ENCODE assay signal across 1 cellular context in the genomic region with DNA sequence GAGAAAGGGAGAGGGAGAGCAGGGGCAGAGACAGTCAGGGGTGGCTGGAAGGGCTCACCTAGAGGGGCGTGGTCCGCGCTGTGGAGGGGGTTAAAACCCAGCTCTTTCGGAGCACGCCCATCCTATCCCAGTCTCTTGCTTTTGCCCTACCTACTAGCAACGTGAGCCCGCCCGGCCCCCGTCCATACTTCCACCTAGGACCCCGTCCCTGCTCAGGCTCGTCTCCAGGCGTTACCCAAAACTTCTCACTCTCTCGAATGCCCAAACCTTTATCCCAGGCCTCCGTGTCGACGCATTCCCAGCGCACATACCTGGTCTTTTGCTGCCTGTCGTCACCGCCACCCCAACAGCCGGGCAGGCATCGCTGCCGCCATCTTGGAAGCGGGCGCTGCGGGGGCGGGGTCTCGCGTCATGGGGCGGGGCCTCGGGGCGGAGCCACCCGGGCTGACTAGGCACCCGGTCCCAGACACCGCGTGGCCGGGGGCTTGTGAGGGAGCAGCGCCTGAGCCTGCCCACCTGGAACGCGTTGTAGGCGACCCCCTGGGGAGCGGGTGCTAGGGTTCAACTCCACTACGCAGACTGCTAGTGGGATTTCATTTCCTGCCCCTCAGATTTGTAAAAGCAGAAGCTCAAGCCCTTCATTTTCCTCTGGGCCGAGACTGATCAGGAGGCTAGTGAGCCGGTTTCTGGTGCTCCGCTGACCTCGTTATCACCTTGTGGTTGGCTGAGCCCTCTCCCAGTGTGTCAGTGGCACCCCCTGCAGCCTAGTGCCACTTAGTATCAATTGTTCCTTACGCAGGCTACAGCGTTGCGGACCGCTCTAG.
A peak's percentile ranks its signal among the peaks of the same experiment; 100 is the strongest.
TF ChIP-seq lines count a peak whose summit lies in the region.

A gene (minus strand): TSS at position 396 of the 824 bp plus-strand sequence. CDS start 1,447 bp downstream, outside the sequence.

TF ChIP-seq in K562, 482 proteins besides CTCF, POLR2A, EP300 and RAD21 (continued from another document and continues in another):
- TF ChIP-seq, protein P1, sequence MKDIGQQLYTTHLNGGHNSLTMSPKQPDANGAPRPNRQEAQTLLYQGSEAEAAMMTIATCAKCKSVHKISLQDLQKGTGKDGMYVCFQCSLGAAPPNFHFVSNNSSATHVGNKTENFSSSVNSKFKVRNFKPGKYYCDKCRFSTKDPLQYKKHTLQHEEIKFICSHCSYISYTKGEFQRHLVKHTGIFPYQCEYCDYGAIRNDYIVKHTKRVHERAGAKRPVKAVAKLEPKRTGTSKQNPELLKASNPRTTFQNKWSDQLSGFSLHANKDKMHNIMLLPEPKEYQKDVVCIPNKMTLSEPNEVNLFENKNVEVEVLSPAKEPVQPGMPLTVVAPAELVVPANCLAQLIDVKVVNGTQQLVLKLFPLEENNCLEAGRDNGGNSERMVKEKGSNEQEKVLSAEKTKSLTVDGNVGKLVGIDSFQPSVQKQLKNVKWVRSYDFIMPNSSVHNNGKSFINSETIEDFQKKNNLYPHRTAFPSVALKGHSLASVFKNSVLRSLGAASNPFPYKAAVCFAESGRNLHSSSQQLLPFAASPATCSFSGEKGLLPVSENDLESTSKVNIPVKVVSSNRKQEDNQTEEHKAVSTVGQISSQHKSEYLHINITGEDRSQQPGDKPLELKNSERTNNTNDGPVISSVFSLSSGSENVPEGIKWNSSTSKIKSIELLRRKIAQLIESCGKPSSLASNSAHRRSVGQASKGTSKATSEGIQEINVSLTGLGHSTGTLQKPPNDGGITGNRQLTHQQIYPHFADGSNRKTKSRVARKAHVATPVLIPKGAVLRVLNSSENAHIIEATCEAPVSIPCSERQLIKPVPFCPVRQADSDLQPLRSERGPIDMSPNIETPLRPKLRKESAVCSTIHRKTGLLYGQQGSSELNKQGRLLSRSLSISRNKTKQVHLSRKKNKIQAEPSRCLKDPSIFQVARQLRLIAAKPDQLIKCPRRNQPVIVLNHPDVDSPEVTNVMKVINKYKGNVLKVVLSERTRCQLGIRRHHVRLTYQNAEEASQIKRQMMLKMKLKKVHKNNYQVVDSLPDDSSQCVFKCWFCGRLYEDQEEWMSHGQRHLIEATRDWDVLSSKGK (CRISPR knock-in tag; IDR thresholded peaks at IDR 0.05), result no peak
- TF ChIP-seq, protein P2, sequence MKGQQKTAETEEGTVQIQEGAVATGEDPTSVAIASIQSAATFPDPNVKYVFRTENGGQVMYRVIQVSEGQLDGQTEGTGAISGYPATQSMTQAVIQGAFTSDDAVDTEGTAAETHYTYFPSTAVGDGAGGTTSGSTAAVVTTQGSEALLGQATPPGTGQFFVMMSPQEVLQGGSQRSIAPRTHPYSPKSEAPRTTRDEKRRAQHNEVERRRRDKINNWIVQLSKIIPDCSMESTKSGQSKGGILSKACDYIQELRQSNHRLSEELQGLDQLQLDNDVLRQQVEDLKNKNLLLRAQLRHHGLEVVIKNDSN (CRISPR knock-in tag; IDR thresholded peaks at IDR 0.05), result peak; percentile 41; the same call in 1 of the 2 replicates
- TF ChIP-seq KDM5B (IDR thresholded peaks at IDR 0.05; ENCODE audit: insufficient replicate concordance, low read depth, low read length) (peak; percentile 96), PURB (CRISPR knock-in tag; IDR thresholded peaks at IDR 0.05; ENCODE audit: low read depth) (no peak), KAT2B (IDR thresholded peaks at IDR 0.05; ENCODE audit: low read depth, low read length) (no peak), CTBP1 (IDR thresholded peaks at IDR 0.05; ENCODE audit: borderline replicate concordance) (peak; percentile 80), ZNF140 (CRISPR knock-in tag; IDR thresholded peaks at IDR 0.05) (no peak), EWSR1 (IDR thresholded peaks at IDR 0.05; ENCODE audit: borderline replicate concordance, low read depth, partially characterized antibody) (no peak), POLR2B (IDR thresholded peaks at IDR 0.05; ENCODE audit: low read depth, partially characterized antibody) (peak; percentile 91), CREM (IDR thresholded peaks at IDR 0.05; ENCODE audit: low read depth) (peak; percentile 89), DPF2 (IDR thresholded peaks at IDR 0.05) (peak; percentile 74), SRSF1 (IDR thresholded peaks at IDR 0.05; ENCODE audit: low read depth, low read length) (no peak), GTF2E2 (tag; IDR thresholded peaks at IDR 0.05) (no peak; the same call in 1 of the 2 replicates), RFX1 (IDR thresholded peaks at IDR 0.05) (no peak), KDM4B (IDR thresholded peaks at IDR 0.05; ENCODE audit: borderline replicate concordance in 2 of 2, low read depth in 1 of 2) (no peak), MAFF (IDR thresholded peaks at IDR 0.05; ENCODE audit: low read length) (no peak), ZKSCAN1 (IDR thresholded peaks at IDR 0.05; ENCODE audit: low read depth, low read length) (no peak), CEBPB (tag; IDR thresholded peaks at IDR 0.05) (no peak), HDGF (IDR thresholded peaks at IDR 0.05) (no peak), SREBF1 (IDR thresholded peaks at IDR 0.05; ENCODE audit: borderline replicate concordance, low read depth, low read length) (no peak), CC2D1A (IDR thresholded peaks at IDR 0.05) (peak; percentile 75), U2AF1 (optimal IDR thresholded peaks at IDR 0.05; ENCODE audit: low read depth, low read length) (no peak), NFE2 (IDR thresholded peaks at IDR 0.05; ENCODE audit: low read depth) (peak; percentile 43), NR1H2 (CRISPR knock-in tag; IDR thresholded peaks at IDR 0.05) (peak; percentile 68), TEAD2 (tag; IDR thresholded peaks at IDR 0.05) (no peak), POLR2AphosphoS2 (IDR thresholded peaks at IDR 0.05; ENCODE audit: low read length) (peak; percentile 45; the same call in 1 of the 2 replicates), SAFB2 (IDR thresholded peaks at IDR 0.05; ENCODE audit: borderline replicate concordance, low read depth, low read length, severe bottlenecking) (no peak), ZNF121 (CRISPR knock-in tag; conservative IDR thresholded peaks at IDR 0.05) (no peak), NCOR1 (IDR thresholded peaks at IDR 0.05) (peak; percentile 27), ZNF57 (CRISPR knock-in tag; IDR thresholded peaks at IDR 0.05) (no peak), SRSF3 (IDR thresholded peaks at IDR 0.05; ENCODE audit: insufficient read depth, low read length) (no peak), HDAC6 (IDR thresholded peaks at IDR 0.05; ENCODE audit: low read depth, low read length) (no peak), SIX5 (IDR thresholded peaks at IDR 0.05; ENCODE audit: borderline replicate concordance in 1 of 2, insufficient read depth in 1 of 2, low read depth in 1 of 2, low read length in 2 of 2) (no peak), ZNF217 (CRISPR knock-in tag; IDR thresholded peaks at IDR 0.05) (no peak), RBFOX2 (IDR thresholded peaks at IDR 0.05; ENCODE audit: low read depth, low read length) (peak; percentile 95)
- TF ChIP-seq, protein P3, sequence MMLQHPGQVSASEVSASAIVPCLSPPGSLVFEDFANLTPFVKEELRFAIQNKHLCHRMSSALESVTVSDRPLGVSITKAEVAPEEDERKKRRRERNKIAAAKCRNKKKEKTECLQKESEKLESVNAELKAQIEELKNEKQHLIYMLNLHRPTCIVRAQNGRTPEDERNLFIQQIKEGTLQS (IDR thresholded peaks at IDR 0.05), result peak; percentile 31; the same call in 1 of the 2 replicates
- TF ChIP-seq, protein P3 (CRISPR knock-in tag; conservative IDR thresholded peaks at IDR 0.05), result no peak
- TF ChIP-seq, protein P4, sequence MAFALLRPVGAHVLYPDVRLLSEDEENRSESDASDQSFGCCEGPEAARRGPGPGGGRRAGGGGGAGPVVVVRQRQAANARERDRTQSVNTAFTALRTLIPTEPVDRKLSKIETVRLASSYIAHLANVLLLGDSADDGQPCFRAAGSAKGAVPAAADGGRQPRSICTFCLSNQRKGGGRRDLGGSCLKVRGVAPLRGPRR (CRISPR knock-in tag; IDR thresholded peaks at IDR 0.05), result no peak
- TF ChIP-seq, protein P5, sequence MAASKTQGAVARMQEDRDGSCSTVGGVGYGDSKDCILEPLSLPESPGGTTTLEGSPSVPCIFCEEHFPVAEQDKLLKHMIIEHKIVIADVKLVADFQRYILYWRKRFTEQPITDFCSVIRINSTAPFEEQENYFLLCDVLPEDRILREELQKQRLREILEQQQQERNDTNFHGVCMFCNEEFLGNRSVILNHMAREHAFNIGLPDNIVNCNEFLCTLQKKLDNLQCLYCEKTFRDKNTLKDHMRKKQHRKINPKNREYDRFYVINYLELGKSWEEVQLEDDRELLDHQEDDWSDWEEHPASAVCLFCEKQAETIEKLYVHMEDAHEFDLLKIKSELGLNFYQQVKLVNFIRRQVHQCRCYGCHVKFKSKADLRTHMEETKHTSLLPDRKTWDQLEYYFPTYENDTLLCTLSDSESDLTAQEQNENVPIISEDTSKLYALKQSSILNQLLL (CRISPR knock-in tag; IDR thresholded peaks at IDR 0.05; ENCODE audit: borderline replicate concordance), result no peak
- TF ChIP-seq, protein P6, sequence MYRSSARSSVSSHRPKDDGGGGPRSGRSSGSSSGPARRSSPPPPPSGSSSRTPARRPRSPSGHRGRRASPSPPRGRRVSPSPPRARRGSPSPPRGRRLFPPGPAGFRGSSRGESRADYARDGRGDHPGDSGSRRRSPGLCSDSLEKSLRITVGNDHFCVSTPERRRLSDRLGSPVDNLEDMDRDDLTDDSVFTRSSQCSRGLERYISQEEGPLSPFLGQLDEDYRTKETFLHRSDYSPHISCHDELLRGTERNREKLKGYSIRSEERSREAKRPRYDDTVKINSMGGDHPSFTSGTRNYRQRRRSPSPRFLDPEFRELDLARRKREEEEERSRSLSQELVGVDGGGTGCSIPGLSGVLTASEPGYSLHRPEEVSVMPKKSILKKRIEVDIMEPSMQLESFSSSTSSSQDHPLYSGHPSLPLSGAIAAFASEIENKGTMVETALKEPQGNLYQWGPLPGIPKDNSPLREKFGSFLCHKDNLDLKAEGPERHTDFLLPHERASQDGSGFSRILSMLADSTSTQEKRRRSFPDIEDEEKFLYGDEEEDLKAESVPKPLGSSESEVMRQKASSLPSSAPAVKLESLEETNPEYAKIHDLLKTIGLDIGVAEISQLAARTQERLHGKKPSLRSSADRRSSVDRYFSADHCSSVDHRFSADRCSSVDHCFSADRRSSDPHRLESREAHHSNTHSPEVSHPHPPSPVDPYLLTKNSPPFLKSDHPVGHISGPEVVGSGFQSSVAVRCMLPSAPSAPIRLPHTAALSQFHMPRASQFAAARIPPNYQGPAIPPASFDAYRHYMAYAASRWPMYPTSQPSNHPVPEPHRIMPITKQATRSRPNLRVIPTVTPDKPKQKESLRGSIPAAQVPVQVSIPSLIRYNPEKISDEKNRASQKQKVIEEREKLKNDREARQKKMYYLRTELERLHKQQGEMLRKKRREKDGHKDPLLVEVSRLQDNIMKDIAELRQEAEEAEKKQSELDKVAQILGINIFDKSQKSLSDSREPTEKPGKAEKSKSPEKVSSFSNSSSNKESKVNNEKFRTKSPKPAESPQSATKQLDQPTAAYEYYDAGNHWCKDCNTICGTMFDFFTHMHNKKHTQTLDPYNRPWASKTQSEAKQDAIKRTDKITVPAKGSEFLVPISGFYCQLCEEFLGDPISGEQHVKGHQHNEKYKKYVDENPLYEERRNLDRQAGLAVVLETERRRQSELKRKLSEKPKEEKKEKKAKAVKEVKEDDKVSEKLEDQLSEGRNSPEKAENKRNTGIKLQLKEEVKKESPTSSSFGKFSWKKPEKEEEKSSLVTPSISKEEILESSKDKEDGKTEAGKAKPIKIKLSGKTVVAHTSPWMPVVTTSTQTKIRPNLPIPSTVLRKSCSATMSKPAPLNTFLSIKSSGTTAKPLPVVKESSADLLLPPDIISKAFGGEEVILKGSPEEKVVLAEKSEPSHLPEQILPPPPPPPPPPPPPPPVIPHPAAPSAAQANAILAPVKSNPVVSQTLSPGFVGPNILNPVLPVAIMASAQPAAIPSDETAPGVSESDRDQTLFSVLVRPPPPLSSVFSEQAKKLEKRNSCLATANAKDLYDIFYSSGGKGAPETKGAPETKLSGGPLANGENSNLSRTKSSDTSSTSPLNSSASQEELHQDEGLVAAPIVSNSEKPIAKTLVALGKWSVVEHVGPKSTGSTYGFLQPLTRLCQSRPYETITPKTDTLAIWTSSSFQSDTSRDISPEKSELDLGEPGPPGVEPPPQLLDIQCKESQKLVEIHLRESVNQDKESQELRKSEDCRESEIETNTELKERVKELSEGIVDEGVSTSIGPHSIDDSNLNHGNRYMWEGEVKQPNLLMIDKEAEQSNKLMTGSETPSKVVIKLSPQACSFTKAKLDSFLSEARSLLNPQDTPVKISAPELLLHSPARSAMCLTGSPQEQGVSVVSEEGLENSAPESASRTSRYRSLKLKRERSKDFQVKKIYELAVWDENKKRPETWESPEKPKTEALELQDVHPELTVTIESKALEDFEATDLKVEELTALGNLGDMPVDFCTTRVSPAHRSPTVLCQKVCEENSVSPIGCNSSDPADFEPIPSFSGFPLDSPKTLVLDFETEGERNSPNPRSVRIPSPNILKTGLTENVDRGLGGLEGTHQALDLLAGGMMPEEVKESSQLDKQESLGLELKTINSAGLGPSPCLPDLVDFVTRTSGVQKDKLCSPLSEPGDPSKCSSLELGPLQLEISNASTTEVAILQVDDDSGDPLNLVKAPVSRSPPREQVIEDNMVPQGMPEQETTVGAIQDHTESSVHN (IDR thresholded peaks at IDR 0.05; ENCODE audit: borderline replicate concordance in 1 of 2, low read depth in 1 of 2), result no peak
- TF ChIP-seq, protein P7, sequence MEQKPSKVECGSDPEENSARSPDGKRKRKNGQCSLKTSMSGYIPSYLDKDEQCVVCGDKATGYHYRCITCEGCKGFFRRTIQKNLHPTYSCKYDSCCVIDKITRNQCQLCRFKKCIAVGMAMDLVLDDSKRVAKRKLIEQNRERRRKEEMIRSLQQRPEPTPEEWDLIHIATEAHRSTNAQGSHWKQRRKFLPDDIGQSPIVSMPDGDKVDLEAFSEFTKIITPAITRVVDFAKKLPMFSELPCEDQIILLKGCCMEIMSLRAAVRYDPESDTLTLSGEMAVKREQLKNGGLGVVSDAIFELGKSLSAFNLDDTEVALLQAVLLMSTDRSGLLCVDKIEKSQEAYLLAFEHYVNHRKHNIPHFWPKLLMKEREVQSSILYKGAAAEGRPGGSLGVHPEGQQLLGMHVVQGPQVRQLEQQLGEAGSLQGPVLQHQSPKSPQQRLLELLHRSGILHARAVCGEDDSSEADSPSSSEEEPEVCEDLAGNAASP (IDR thresholded peaks at IDR 0.05), result no peak
